Comparison of ENCODE assay signal across 9 cellular contexts in genomic region chr12:20370001-20370381, GRCh38. TPM values are rescaled to one million over a fixed set of nuclear protein-coding genes. Genes with fewer than 3 reads are reported as not detected.
DNase-seq lines count a peak whose midpoint lies in the region; ATAC-seq and TF ChIP-seq lines count a peak whose summit lies in the region.
"Had no signal": no experiment of that assay in that cellular context is flagged by ENCODE, and none has a peak within 500 bp of the region (broad histone marks: within the 10 kb centered on the region; RNA-seq: fewer than 3 reads in every experiment).

No MANE protein-coding gene starts in this region.

- H3K4me3 Mint-ChIP-seq in activated T-cell treated with anti-CD3 and anti-CD28 coated beads, Interleukin-2, amount 50 U/mL, for 72 hours = peak overlapping the region; percentile 77 to 82
- H3K4me3 Mint-ChIP-seq in mesothelial cell of epicardium = peak overlapping the region; percentile 95

- intact Hi-C loops in uterus (cut with DNase I; ENCODE audit: low total_unique reads) = no loop called here

- ATAC-seq in activated T-cell treated with anti-CD3 and anti-CD28 coated beads, Interleukin-2, amount 50 U/mL, for 72 hours (replicated peaks in 1 of 2) = no peak
- ATAC-seq in GM19467 (IDR thresholded peaks at IDR 0.05; ENCODE audit: unreplicated experiment) = no peak
- no peak for ATAC-seq in HG03135 (IDR thresholded peaks at IDR 0.05; ENCODE audit: unreplicated experiment)

- no peaks in the 10 kb centered on the region for H3K36me3 ChIP-seq in uterus

- no peaks in the 10 kb centered on the region for H3K27me3 ChIP-seq in uterus

- TF ChIP-seq POLR2A in uterus (IDR thresholded peaks at IDR 0.05) = no peak

- no peak for DNase-seq in activated T-cell treated with anti-CD3 and anti-CD28 coated beads, Interleukin-2, amount 50 U/mL, for 72 hours
- no peak for DNase-seq in activated T-cell treated with anti-CD3 and anti-CD28 coated beads, Interleukin-2, amount 50 U/mL, for 48 hours
- DNase-seq in epithelial cell of esophagus (ENCODE audit: low read depth) (no peak), mesothelial cell of epicardium (ENCODE audit: low spot score in 2 of 2, unreplicated experiment in 2 of 2) (peak in 1 of 2 experiments; percentile 39), uterus (peak; percentile 32 to 47), occipital lobe (lab: John Stamatoyannopoulos, UW) (no peak)

- peaks cover 58% of the 10 kb centered on the region for H3K27me3 Mint-ChIP-seq in activated T-cell treated with anti-CD3 and anti-CD28 coated beads, Interleukin-2, amount 50 U/mL, for 72 hours (ENCODE audit: low read depth)
- H3K27me3 Mint-ChIP-seq in mesothelial cell of epicardium (ENCODE audit: low read depth) = peaks cover 31% of the 10 kb centered on the region

- peaks cover 0 to 2% of the 10 kb centered on the region in 2 donors for H3K36me3 Mint-ChIP-seq in activated T-cell treated with anti-CD3 and anti-CD28 coated beads, Interleukin-2, amount 50 U/mL, for 72 hours (ENCODE audit: insufficient read depth in 2 of 2)
- no peaks in the 10 kb centered on the region for H3K36me3 Mint-ChIP-seq in mesothelial cell of epicardium

- H3K4me3 ChIP-seq in epithelial cell of esophagus (ENCODE audit: low read length) = peak overlapping the region; percentile 44
- peak overlapping the region; percentile 70 to 80 for H3K4me3 ChIP-seq in uterus

- no peaks in the 10 kb centered on the region for H3K9me3 ChIP-seq in uterus

- H3K4me1 ChIP-seq in uterus = no peaks in the 10 kb centered on the region

- TF ChIP-seq CTCF in epithelial cell of esophagus (IDR thresholded peaks at IDR 0.05; ENCODE audit: insufficient read depth, low read depth, low read length, missing control alignments) = no peak
- no peak for TF ChIP-seq CTCF in mesothelial cell of epicardium (IDR thresholded peaks at IDR 0.05; ENCODE audit: unreplicated experiment)
- TF ChIP-seq CTCF in uterus (IDR thresholded peaks at IDR 0.05) = no peak

- H3K27ac ChIP-seq in uterus = peak overlapping the region; percentile 93 to 96
- H3K27ac ChIP-seq: C4-2B had no signal

- H3K27ac Mint-ChIP-seq in activated T-cell treated with anti-CD3 and anti-CD28 coated beads, Interleukin-2, amount 50 U/mL, for 72 hours = no peak overlapping the region
- H3K27ac Mint-ChIP-seq in mesothelial cell of epicardium = peak overlapping the region; percentile 71

- peaks cover 5% of the 10 kb centered on the region for H3K4me1 Mint-ChIP-seq in activated T-cell treated with anti-CD3 and anti-CD28 coated beads, Interleukin-2, amount 50 U/mL, for 72 hours (ENCODE audit: low read depth)
- H3K4me1 Mint-ChIP-seq in mesothelial cell of epicardium = peaks cover 37% of the 10 kb centered on the region

- no peaks in the 10 kb centered on the region for H3K9me3 Mint-ChIP-seq in activated T-cell treated with anti-CD3 and anti-CD28 coated beads, Interleukin-2, amount 50 U/mL, for 72 hours
- no peaks in the 10 kb centered on the region for H3K9me3 Mint-ChIP-seq in mesothelial cell of epicardium

RNA-seq across cellular contexts. Expression of gene PDE3A, which starts 1.7 kb away (rescaled TPM):
- not detected for total RNA-seq in activated T-cell treated with anti-CD3 and anti-CD28 coated beads, Interleukin-2, amount 50 U/mL, for 72 hours
- total RNA-seq in mesothelial cell of epicardium (12.0 to 12.7 TPM (median 12.6 TPM) in 3 replicates), uterus (10 to 100 TPM in 3 of 4 donors, 1 to 10 TPM in 1; 7.7 to 75.8 (median 18.7) TPM), occipital lobe (7.8 TPM)

Comparison
In these comparisons a context has a peak if more than half of its experiments do, and no peak if none do; other contexts are left out.
1. DNase-seq: peak in uterus (2 of 2); none in activated T-cell treated with anti-CD3 and anti-CD28 coated beads, Interleukin-2, amount 50 U/mL, for 72 hours (0 of 2), activated T-cell treated with anti-CD3 and anti-CD28 coated beads, Interleukin-2, amount 50 U/mL, for 48 hours (0 of 2), epithelial cell of esophagus (single experiment) and occipital lobe (single experiment).